16 cellular contexts compared by ENCODE assay signal in genomic region chr6:43193929-43194328, GRCh38. TPM values are rescaled to one million over a fixed set of nuclear protein-coding genes. Genes with fewer than 3 reads are reported as not detected.
A peak's percentile ranks its signal among the peaks of the same experiment; 100 is the strongest.
DNase-seq lines count a peak whose midpoint lies in the region; ATAC-seq and TF ChIP-seq lines count a peak whose summit lies in the region.
"Had no signal": no experiment of that assay in that cellular context is flagged by ENCODE, and none has a peak within 500 bp of the region (broad histone marks: within the 10 kb centered on the region; RNA-seq: fewer than 3 reads in every experiment).

No MANE protein-coding gene starts in this region.

- H3K36me3 Mint-ChIP-seq in activated naive CD4-positive, alpha-beta T cell treated with anti-CD3 and anti-CD28 coated beads, Interleukin-2, amount 10 ng/mL, durations not matched to agents 7 days and 5 days = peaks cover 36% of the 10 kb centered on the region
- H3K36me3 Mint-ChIP-seq in activated naive CD4-positive, alpha-beta T cell treated with anti-CD3 and anti-CD28 coated beads, Interleukin-2, amount 50 U/mL, for 72 hours = peaks cover 0 to 6% of the 10 kb centered on the region in 2 donors
- peaks cover 47% of the 10 kb centered on the region for H3K36me3 Mint-ChIP-seq in central memory CD8-positive, alpha-beta T cell (ENCODE audit: insufficient read depth)

- H3K4me3 Mint-ChIP-seq in activated naive CD4-positive, alpha-beta T cell treated with anti-CD3 and anti-CD28 coated beads, Interleukin-2, amount 10 ng/mL, durations not matched to agents 7 days and 5 days = no peak overlapping the region
- no peak overlapping the region for H3K4me3 Mint-ChIP-seq in central memory CD8-positive, alpha-beta T cell
- H3K4me3 Mint-ChIP-seq: CD14-positive monocyte; CD8-positive, alpha-beta T cell had no signal

- H3K27me3 ChIP-seq in osteoblast (ENCODE audit: insufficient read depth, low read length) (no peaks in the 10 kb centered on the region), BE2C (no peaks in the 10 kb centered on the region)

- TF ChIP-seq CTCF in osteoblast (IDR thresholded peaks at IDR 0.05; ENCODE audit: extremely low read depth, low read depth, low read length) (no peak), BE2C (IDR thresholded peaks at IDR 0.05; ENCODE audit: low read depth, low read length) (no peak)

- H3K4me2 ChIP-seq in osteoblast (ENCODE audit: insufficient read depth, low read length) = no peak overlapping the region
- H3K4me2 ChIP-seq: A549 had no signal

- peak; percentile 18 for DNase-seq in activated naive CD4-positive, alpha-beta T cell treated with anti-CD3 and anti-CD28 coated beads, Interleukin-2, amount 10 ng/mL, durations not matched to agents 7 days and 5 days
- DNase-seq in activated naive CD4-positive, alpha-beta T cell treated with anti-CD3 and anti-CD28 coated beads, Interleukin-2, amount 50 U/mL, for 72 hours (ENCODE audit: low spot score in 2 of 2) = no peak
- DNase-seq in central memory CD8-positive, alpha-beta T cell (ENCODE audit: low spot score in 2 of 2) = no peak
- DNase-seq in foreskin melanocyte (peak; percentile 21), osteoblast (ENCODE audit: insufficient read length, low spot score, missing footprints) (peak; percentile 49), pons (ENCODE audit: low spot score) (no peak), BE2C (no peak)
- DNase-seq: Caco-2; CD8-positive, alpha-beta T cell; DND-41; GF-D8 had no signal

- no peak overlapping the region for H3K27ac Mint-ChIP-seq in activated naive CD4-positive, alpha-beta T cell treated with anti-CD3 and anti-CD28 coated beads, Interleukin-2, amount 10 ng/mL, durations not matched to agents 7 days and 5 days
- peak overlapping the region in 1 of 2 donors; percentile 47 for H3K27ac Mint-ChIP-seq in activated naive CD4-positive, alpha-beta T cell treated with anti-CD3 and anti-CD28 coated beads, Interleukin-2, amount 50 U/mL, for 72 hours
- peak overlapping the region; percentile 79 for H3K27ac Mint-ChIP-seq in central memory CD8-positive, alpha-beta T cell (ENCODE audit: low read depth)
- H3K27ac Mint-ChIP-seq: CD8-positive, alpha-beta T cell had no signal

- no peak overlapping the region for H2AFZ ChIP-seq in osteoblast (ENCODE audit: low read length)

- no peaks in the 10 kb centered on the region for H3K9me3 Mint-ChIP-seq in activated naive CD4-positive, alpha-beta T cell treated with anti-CD3 and anti-CD28 coated beads, Interleukin-2, amount 10 ng/mL, durations not matched to agents 7 days and 5 days
- H3K9me3 Mint-ChIP-seq in activated naive CD4-positive, alpha-beta T cell treated with anti-CD3 and anti-CD28 coated beads, Interleukin-2, amount 50 U/mL, for 72 hours = no peaks in the 10 kb centered on the region
- H3K9me3 Mint-ChIP-seq in central memory CD8-positive, alpha-beta T cell = no peaks in the 10 kb centered on the region
- H3K9me3 Mint-ChIP-seq: CD14-positive monocyte; CD8-positive, alpha-beta T cell had no signal

- H3K27me3 Mint-ChIP-seq in activated naive CD4-positive, alpha-beta T cell treated with anti-CD3 and anti-CD28 coated beads, Interleukin-2, amount 10 ng/mL, durations not matched to agents 7 days and 5 days = no peaks in the 10 kb centered on the region
- H3K27me3 Mint-ChIP-seq in central memory CD8-positive, alpha-beta T cell = no peaks in the 10 kb centered on the region

- peaks cover 3% of the 10 kb centered on the region for H3K4me1 Mint-ChIP-seq in activated naive CD4-positive, alpha-beta T cell treated with anti-CD3 and anti-CD28 coated beads, Interleukin-2, amount 10 ng/mL, durations not matched to agents 7 days and 5 days
- peaks cover 6% of the 10 kb centered on the region for H3K4me1 Mint-ChIP-seq in central memory CD8-positive, alpha-beta T cell

- no peak for ATAC-seq in activated naive CD4-positive, alpha-beta T cell treated with anti-CD3 and anti-CD28 coated beads, Interleukin-2, amount 50 U/mL, for 72 hours
- no peak for ATAC-seq in central memory CD8-positive, alpha-beta T cell (replicated peaks; ENCODE audit: extremely low read depth, poor library complexity, severe bottlenecking)
- ATAC-seq: A549; CD8-positive, alpha-beta T cell had no signal

- no peaks in the 10 kb centered on the region for H3K9me3 ChIP-seq in osteoblast (ENCODE audit: low read depth, low read length)
- H3K9me3 ChIP-seq in BE2C = no peaks in the 10 kb centered on the region
- H3K9me3 ChIP-seq: A549, Caco-2, HAP-1 had no signal

- H3K4me3 ChIP-seq in osteoblast (ENCODE audit: insufficient read depth, low read length) (no peak overlapping the region), BE2C (ENCODE audit: low read depth, low read length) (no peak overlapping the region)
- H3K4me3 ChIP-seq: A549, HAP-1 had no signal

- peaks cover 44% of the 10 kb centered on the region for H3K36me3 ChIP-seq in osteoblast (ENCODE audit: insufficient read depth, low read length)
- peaks cover 4% of the 10 kb centered on the region; the same call in 1 of the 2 replicates for H3K36me3 ChIP-seq in BE2C

- H3K79me2 ChIP-seq in osteoblast (ENCODE audit: insufficient read depth, low read length) = no peaks in the 10 kb centered on the region

- no peak overlapping the region for H3K27ac ChIP-seq in osteoblast (ENCODE audit: low read depth, low read length)
- H3K27ac ChIP-seq: A549 had no signal

- H3K4me1 ChIP-seq in osteoblast (ENCODE audit: insufficient read depth, low read length) (no peaks in the 10 kb centered on the region), BE2C (no peaks in the 10 kb centered on the region)
- H3K4me1 ChIP-seq: A549, Caco-2, HAP-1 had no signal

- no peaks in the 10 kb centered on the region for H4K20me1 ChIP-seq in osteoblast (ENCODE audit: insufficient read depth, low read length)

- CTCF ChIA-PET in activated naive CD4-positive, alpha-beta T cell treated with anti-CD3 and anti-CD28 coated beads, Interleukin-2, amount 10 ng/mL, durations not matched to agents 7 days and 5 days (lab: Charles Lee) = no interaction called here

RNA-seq across cellular contexts. Expression of gene CUL9, which starts 11.9 kb away (rescaled TPM):
- 10 to 100 TPM; 45.7 to 88.0 TPM for total RNA-seq in activated naive CD4-positive, alpha-beta T cell treated with anti-CD3 and anti-CD28 coated beads, Interleukin-2, amount 50 U/mL, for 72 hours
- 34.4 and 34.5 TPM in 2 replicates for total RNA-seq in osteoblast
- polyA plus RNA-seq in BE2C (2012; ENCODE audit: insufficient read depth, insufficient read length, low read depth) = 57.6 TPM

RNA-seq across cellular contexts. Expression of gene SRF, which starts 22.9 kb away (rescaled TPM):
- total RNA-seq in activated naive CD4-positive, alpha-beta T cell treated with anti-CD3 and anti-CD28 coated beads, Interleukin-2, amount 50 U/mL, for 72 hours = 10 to 100 TPM; 31.0 to 42.7 TPM
- total RNA-seq in osteoblast = 17.7 and 20.6 TPM in 2 replicates
- polyA plus RNA-seq in BE2C (2012; ENCODE audit: insufficient read depth, insufficient read length, low read depth) = 48.9 TPM

RNA-seq across cellular contexts. Expression of gene DNPH1, which starts 35.4 kb away (rescaled TPM):
- total RNA-seq in activated naive CD4-positive, alpha-beta T cell treated with anti-CD3 and anti-CD28 coated beads, Interleukin-2, amount 50 U/mL, for 72 hours = 10 to 100 TPM; 39.3 to 73.5 TPM
- 32.9 and 33.3 TPM in 2 replicates for total RNA-seq in osteoblast
- 159 TPM for polyA plus RNA-seq in BE2C (2012; ENCODE audit: insufficient read depth, insufficient read length, low read depth)

RNA-seq across cellular contexts. Expression of gene TTBK1, which starts 49.4 kb away (rescaled TPM):
- under 1 TPM; 0.09 to 0.37 TPM for total RNA-seq in activated naive CD4-positive, alpha-beta T cell treated with anti-CD3 and anti-CD28 coated beads, Interleukin-2, amount 50 U/mL, for 72 hours
- total RNA-seq in osteoblast = under 0.01 TPM in 1 of 2 replicates, not detected in the other
- polyA plus RNA-seq in BE2C (2012; ENCODE audit: insufficient read depth, insufficient read length, low read depth) = 7.8 TPM
- polyA plus RNA-seq: AG04450, BJ, CD14-positive monocyte had no signal

Comparison
In these comparisons a context has a peak if more than half of its experiments do, and no peak if none do; other contexts are left out.
1. DNase-seq: peak in activated naive CD4-positive, alpha-beta T cell treated with anti-CD3 and anti-CD28 coated beads, Interleukin-2, amount 10 ng/mL, durations not matched to agents 7 days and 5 days (single experiment), foreskin melanocyte (single experiment) and osteoblast (single experiment); none in activated naive CD4-positive, alpha-beta T cell treated with anti-CD3 and anti-CD28 coated beads, Interleukin-2, amount 50 U/mL, for 72 hours (0 of 2), central memory CD8-positive, alpha-beta T cell (0 of 2), pons (single experiment) and BE2C (single experiment).